8 cellular contexts compared by ENCODE assay signal in genomic region chr14:89955418-89956293, GRCh38. TPM values are rescaled to one million over a fixed set of nuclear protein-coding genes. Genes with fewer than 3 reads are reported as not detected.
DNase-seq lines count a peak whose midpoint lies in the region; ATAC-seq and TF ChIP-seq lines count a peak whose summit lies in the region.

Gene TDP1 (plus strand): TSS chr14:89955927. CDS start chr14:89963115, 7,188 bp downstream.

- H3K4me3 ChIP-seq in uterus: peak within 1 kb of the TSS; percentile 58 to 67

- peak; percentile 99 for DNase-seq in NCI-H1694 treated with DMSO at 0.1 percent for 48 hours (lab: John Stamatoyannopoulos, UW)
- peak; percentile 91 to 98 (median 95) for DNase-seq in T-helper 17 cell
- DNase-seq in left ventricle myocardium superior: peak; percentile 97
- DNase-seq in pulmonary artery endothelial cell (ENCODE audit: low read depth, low spot score): peak; percentile 75
- DNase-seq in uterus: peak; percentile 94 to 95

- ATAC-seq in HG02885 (IDR thresholded peaks at IDR 0.05; ENCODE audit: poor library complexity, unreplicated experiment) (peak; percentile 66), T-helper 17 cell (peak; percentile 72), left ventricle myocardium superior (peak; percentile 94)

- intact Hi-C loops in left ventricle myocardium superior (cut with micrococcal nuclease) (no loop called here), uterus (cut with DNase I; ENCODE audit: low total_unique reads) (no loop called here)

- H3K27ac ChIP-seq in angular gyrus (ENCODE audit: low read depth, low read length) (peak within 1 kb of the TSS; percentile 31), uterus (peak within 1 kb of the TSS; percentile 82 to 90)

- no peaks in the 10 kb centered on the region for H3K27me3 Mint-ChIP-seq in T-helper 17 cell

- no peaks in the 10 kb centered on the region for H3K9me3 ChIP-seq in T-helper 17 cell (ENCODE audit: control insufficient read depth, low read length, poor library complexity, severe bottlenecking)
- no peaks in the 10 kb centered on the region for H3K9me3 ChIP-seq in uterus

- peak within 1 kb of the TSS; percentile 94 for H3K27ac Mint-ChIP-seq in T-helper 17 cell

- peaks cover 0 to 9% of the 10 kb centered on the region in 2 donors for H3K4me1 ChIP-seq in uterus

- peak within 1 kb of the TSS; percentile 97 for H3K4me3 Mint-ChIP-seq in T-helper 17 cell

- peak in 2 of 4 experiments; percentile 28 to 42 for TF ChIP-seq CTCF in uterus (IDR thresholded peaks at IDR 0.05)

- TF ChIP-seq POLR2A in GM15510 (IDR thresholded peaks at IDR 0.05; ENCODE audit: borderline replicate concordance, extremely low read depth, insufficient read length) (peak; percentile 91), uterus (IDR thresholded peaks at IDR 0.05) (peak; percentile 58 to 88)

- no peaks in the 10 kb centered on the region for H3K27me3 ChIP-seq in uterus

- H3K4me1 Mint-ChIP-seq in T-helper 17 cell: peaks cover 32% of the 10 kb centered on the region

- H3K36me3 ChIP-seq in uterus: no peaks in the 10 kb centered on the region

- H3K36me3 Mint-ChIP-seq in T-helper 17 cell (ENCODE audit: low read depth): peaks cover 2% of the 10 kb centered on the region

RNA-seq across cellular contexts. Expression of gene TDP1, which starts in this region (rescaled TPM):
- 10 to 100 TPM; 50.5 to 53.9 TPM for total RNA-seq in T-helper 17 cell
- total RNA-seq in left ventricle myocardium superior: 4.8 TPM
- 32.3 and 39.2 TPM in 2 replicates for total RNA-seq in pulmonary artery endothelial cell
- 10 to 100 TPM in 2 of 4 donors, 1 to 10 TPM in 2; 1.3 to 30.8 (median 9.8) TPM for total RNA-seq in uterus

Comparison
In these comparisons a context has a peak if more than half of its experiments do, and no peak if none do; other contexts are left out.
1. Peak in every context shown above with its lines: DNase-seq, ATAC-seq, H3K4me3 ChIP-seq and H3K27ac ChIP-seq.